In genomic region chr1:191140038-191140437, GRCh38 we compare ENCODE assay signal across 20 cellular contexts.
A peak's percentile ranks its signal among the peaks of the same experiment; 100 is the strongest.
DNase-seq lines count a peak whose midpoint lies in the region; ATAC-seq, FAIRE-seq and TF ChIP-seq lines count a peak whose summit lies in the region.
"Had no signal": no experiment of that assay in that cellular context is flagged by ENCODE, and none has a peak within 500 bp of the region (broad histone marks: within the 10 kb centered on the region; RNA-seq: fewer than 3 reads in every experiment).

No MANE protein-coding gene starts in this region.

- H4K91ac ChIP-seq in IMR-90 (ENCODE audit: insufficient read depth, low read depth, low read length), result no peak overlapping the region

- no peak overlapping the region for H3K27ac ChIP-seq in IMR-90 (ENCODE audit: insufficient read depth, low read length)
- no peak overlapping the region for H3K27ac ChIP-seq in K562 (ENCODE audit: extremely low read depth, low read depth, low read length)
- H3K27ac ChIP-seq in kidney (ENCODE audit: low read depth in 2 of 2, low read length in 2 of 2), result no peak overlapping the region
- H3K27ac ChIP-seq: A549; BLaER1 treated with 17β-estradiol and CSF1 and Interleukin-3, amounts not matched to agents 10 nM and 100 nM; C4-2B had no signal

- no peak for DNase-seq in IMR-90
- DNase-seq in K562 (ENCODE audit: extremely low read depth in 1 of 4, low spot score in 3 of 4), result no peak
- no peak for DNase-seq in natural killer cell treated with Interleukin-12 subunit alpha and Interleukin-12 subunit beta and Interleukin-15 and Interleukin-18, amount 100 ng/mL, for 72 hours (ENCODE audit: low spot score)
- no peak for DNase-seq in OCI-M2 (lab: John Stamatoyannopoulos, UW; ENCODE audit: unreplicated experiment)
- no peak for DNase-seq in kidney
- DNase-seq: 8988T; AML-193; Caco-2; Calu3; CD4-positive, alpha-beta T cell; CD8-positive, alpha-beta T cell; DMS79 treated with DMSO at 0.1 percent for 48 hours had no signal

- H3K9me3 ChIP-seq in IMR-90 (ENCODE audit: control insufficient read depth, insufficient read depth, low read length) (no peaks in the 10 kb centered on the region), K562 (replicated peaks; ENCODE audit: control insufficient read depth, insufficient read depth, low read depth, low read length) (no peaks in the 10 kb centered on the region), kidney (ENCODE audit: control insufficient read depth in 1 of 2, low read length in 2 of 2) (no peaks in the 10 kb centered on the region)
- H3K9me3 ChIP-seq: A549; BLaER1 treated with 17β-estradiol and CSF1 and Interleukin-3, amounts not matched to agents 10 nM and 100 nM; Caco-2 had no signal

- TF ChIP-seq POLR2A in IMR-90 (IDR thresholded peaks at IDR 0.05; ENCODE audit: low read depth, low read length) (no peak), K562 (conservative IDR thresholded peaks at IDR 0.05) (no peak)

- H3K9ac ChIP-seq in IMR-90 (ENCODE audit: low read depth, low read length), result no peak overlapping the region
- no peak overlapping the region for H3K9ac ChIP-seq in K562 (ENCODE audit: insufficient read depth in 1 of 2, low read depth in 2 of 2, low read length in 2 of 2)
- H3K9ac ChIP-seq in kidney (ENCODE audit: low read length in 2 of 2), result no peak overlapping the region
- H3K9ac ChIP-seq: BLaER1 treated with 17β-estradiol and CSF1 and Interleukin-3, amounts not matched to agents 10 nM and 100 nM had no signal

- no peak overlapping the region for H3K4me2 ChIP-seq in IMR-90 (ENCODE audit: low read depth, low read length)
- H3K4me2 ChIP-seq in K562 (ENCODE audit: insufficient read depth, low read length), result no peak overlapping the region
- H3K4me2 ChIP-seq: A549; BLaER1 treated with 17β-estradiol and CSF1 and Interleukin-3, amounts not matched to agents 10 nM and 100 nM had no signal

- H3K18ac ChIP-seq in IMR-90 (ENCODE audit: low read depth, low read length), result no peak overlapping the region

- no peak overlapping the region for H3K14ac ChIP-seq in IMR-90 (replicated peaks; ENCODE audit: low read depth, low read length)

- TF ChIP-seq RAD21 in IMR-90 (IDR thresholded peaks at IDR 0.05; ENCODE audit: low read length), result no peak
- TF ChIP-seq RAD21 in K562 (CRISPR knock-in tag; conservative IDR thresholded peaks at IDR 0.05 in 1 of 2, IDR thresholded peaks at IDR 0.05 in 1 of 2), result no peak

- no peak overlapping the region for H3K4ac ChIP-seq in IMR-90 (ENCODE audit: low read depth, low read length)

- no peak overlapping the region for H2BK120ac ChIP-seq in IMR-90 (ENCODE audit: low read depth, low read length)

- H3K4me1 Mint-ChIP-seq in natural killer cell treated with Interleukin-12 subunit alpha and Interleukin-12 subunit beta and Interleukin-15 and Interleukin-18, amount 100 ng/mL, for 72 hours (ENCODE audit: low read depth in 2 of 2), result no peaks in the 10 kb centered on the region
- H3K4me1 Mint-ChIP-seq: B cell had no signal

- H2AK9ac ChIP-seq in IMR-90 (replicated peaks; ENCODE audit: low read depth, low read length, poor library complexity), result no peak overlapping the region

- no peak for TF ChIP-seq EP300 in K562 (IDR thresholded peaks at IDR 0.05; ENCODE audit: low read length)

- H2AFZ ChIP-seq in IMR-90 (replicated peaks; ENCODE audit: low read length, poor library complexity), result no peak overlapping the region
- no peak overlapping the region for H2AFZ ChIP-seq in K562 (ENCODE audit: low read depth, low read length)

- H3K27me3 Mint-ChIP-seq in natural killer cell treated with Interleukin-12 subunit alpha and Interleukin-12 subunit beta and Interleukin-15 and Interleukin-18, amount 100 ng/mL, for 72 hours, result no peaks in the 10 kb centered on the region
- H3K27me3 Mint-ChIP-seq: B cell; CD4-positive, alpha-beta T cell had no signal

- peak; percentile 3 for FAIRE-seq in A204.1 (lab: Jason Lieb, UNC)
- FAIRE-seq in K562 (lab: Jason Lieb, UNC), result peak; percentile 69
- FAIRE-seq in kidney (lab: Jason Lieb, UNC), result no peak
- FAIRE-seq: A549, GM12878, GM12892, GM18507 had no signal

- no peaks in the 10 kb centered on the region for H3K79me1 ChIP-seq in IMR-90 (ENCODE audit: low read depth in 1 of 2, low read length in 2 of 2)

- POLR2A ChIA-PET in IMR-90 (lab: Charles Lee; ENCODE audit: unreplicated experiment), result no interaction called here
- POLR2A ChIA-PET in K562 (lab: Yijun Ruan, JAX), result no interaction called here

- BruUV-seq in IMR-90 (replicated peaks; lab: Mats Ljungman, UMichigan), result no TSS peak
- BruUV-seq in K562 (replicated peaks; lab: Mats Ljungman, UMichigan), result no TSS peak

- H3K36me3 Mint-ChIP-seq in natural killer cell treated with Interleukin-12 subunit alpha and Interleukin-12 subunit beta and Interleukin-15 and Interleukin-18, amount 100 ng/mL, for 72 hours, result no peaks in the 10 kb centered on the region
- H3K36me3 Mint-ChIP-seq: CD8-positive, alpha-beta T cell had no signal

- H3K4me3 ChIP-seq in IMR-90 (ENCODE audit: insufficient read depth, low read depth, low read length) (no peak overlapping the region), K562 (no peak overlapping the region), kidney (ENCODE audit: low read length in 2 of 2) (no peak overlapping the region)
- H3K4me3 ChIP-seq: A549; BLaER1 treated with 17β-estradiol and CSF1 and Interleukin-3, amounts not matched to agents 10 nM and 100 nM; GM12878 had no signal

- no peak overlapping the region for H3K56ac ChIP-seq in IMR-90 (ENCODE audit: extremely low read depth, insufficient read depth, low read length)

- intact Hi-C loops in IMR-90 (cut with micrococcal nuclease) (no loop called here), K562 (cut with micrococcal nuclease) (no loop called here), kidney (cut with DNase I) (no loop called here)

- no peak overlapping the region for H4K8ac ChIP-seq in IMR-90 (ENCODE audit: low read depth in 2 of 2, low read length in 2 of 2)

- in situ Hi-C loops in IMR-90 (cut with MboI; ENCODE audit: low sequenced_read_pairs), result no loop called here
- in situ Hi-C loops in K562 (cut with MboI), result no loop called here

- no peak overlapping the region for H2BK15ac ChIP-seq in IMR-90 (ENCODE audit: low read depth, low read length)

- no peak overlapping the region for H2AK5ac ChIP-seq in IMR-90 (ENCODE audit: low read depth, low read length)

- no peak overlapping the region for H3K4me3 Mint-ChIP-seq in natural killer cell treated with Interleukin-12 subunit alpha and Interleukin-12 subunit beta and Interleukin-15 and Interleukin-18, amount 100 ng/mL, for 72 hours
- H3K4me3 Mint-ChIP-seq: B cell; CD4-positive, alpha-beta T cell; CD8-positive, alpha-beta T cell had no signal

- TF ChIP-seq CTCF in IMR-90 (conservative IDR thresholded peaks at IDR 0.05; ENCODE audit: low read depth, low read length) (no peak), K562 (IDR thresholded peaks at IDR 0.05 in 2 of 3, conservative IDR thresholded peaks at IDR 0.05 in 1 of 3; ENCODE audit: insufficient read depth in 2 of 3, low read depth in 1 of 3, low read length in 3 of 3) (no peak), kidney (IDR thresholded peaks at IDR 0.05; ENCODE audit: borderline replicate concordance, extremely low read depth, insufficient read depth) (no peak)

- CTCF ChIA-PET in IMR-90 (lab: Yijun Ruan, JAX), result no interaction called here
- CTCF ChIA-PET in K562 (lab: Yijun Ruan, JAX; ENCODE audit: low intra/inter-chr PET ratio), result no interaction called here

- no peaks in the 10 kb centered on the region for H3K27me3 ChIP-seq in IMR-90 (ENCODE audit: control insufficient read depth, insufficient read depth, low read length)
- no peaks in the 10 kb centered on the region for H3K27me3 ChIP-seq in K562 (ENCODE audit: control insufficient read depth in 2 of 2, insufficient read depth in 2 of 2, low read length in 2 of 2)
- H3K27me3 ChIP-seq: BLaER1 treated with 17β-estradiol and CSF1 and Interleukin-3, amounts not matched to agents 10 nM and 100 nM had no signal

- no peak overlapping the region for H3K27ac Mint-ChIP-seq in natural killer cell treated with Interleukin-12 subunit alpha and Interleukin-12 subunit beta and Interleukin-15 and Interleukin-18, amount 100 ng/mL, for 72 hours
- H3K27ac Mint-ChIP-seq: B cell; CD4-positive, alpha-beta T cell; CD8-positive, alpha-beta T cell had no signal

- H3K4me1 ChIP-seq in IMR-90 (ENCODE audit: control insufficient read depth, insufficient read depth, low read length), result no peaks in the 10 kb centered on the region
- H3K4me1 ChIP-seq in K562 (replicated peaks in 1 of 2; ENCODE audit: control insufficient read depth in 2 of 2, insufficient read depth in 2 of 2, low read length in 2 of 2), result no peaks in the 10 kb centered on the region
- no peaks in the 10 kb centered on the region for H3K4me1 ChIP-seq in kidney (ENCODE audit: control insufficient read depth in 1 of 2, insufficient read depth in 1 of 2, low read depth in 1 of 2, low read length in 2 of 2)
- H3K4me1 ChIP-seq: A549; BLaER1 treated with 17β-estradiol and CSF1 and Interleukin-3, amounts not matched to agents 10 nM and 100 nM; Caco-2 had no signal

- no peaks in the 10 kb centered on the region for H3K79me2 ChIP-seq in K562 (ENCODE audit: control insufficient read depth, insufficient read depth, low read length)

- dilution Hi-C loops in IMR-90 (cut with HindIII; ENCODE audit: low sequenced_read_pairs, unreplicated experiment), result no loop called here

- H3K36me3 ChIP-seq in IMR-90 (ENCODE audit: control insufficient read depth, insufficient read depth, low read length) (no peaks in the 10 kb centered on the region), K562 (ENCODE audit: control insufficient read depth, insufficient read depth, low read length) (no peaks in the 10 kb centered on the region), kidney (ENCODE audit: control insufficient read depth in 1 of 2, insufficient read depth in 2 of 2, low read length in 2 of 2) (no peaks in the 10 kb centered on the region)
- H3K36me3 ChIP-seq: BLaER1 treated with 17β-estradiol and CSF1 and Interleukin-3, amounts not matched to agents 10 nM and 100 nM had no signal

- H4K20me1 ChIP-seq in IMR-90 (ENCODE audit: insufficient read depth, low read length), result no peaks in the 10 kb centered on the region
- no peaks in the 10 kb centered on the region for H4K20me1 ChIP-seq in K562 (replicated peaks; ENCODE audit: control insufficient read depth, insufficient read depth, low read length)
- H4K20me1 ChIP-seq: BLaER1 treated with 17β-estradiol and CSF1 and Interleukin-3, amounts not matched to agents 10 nM and 100 nM had no signal

- WGBS in IMR-90 (ENCODE audit: extremely low coverage in 2 of 2, insufficient read length in 1 of 2), 2 experiments, result no CpG with 5 or more reads among the region's 1 CpG
- 0% methylated on average over 1 of the region's 1 CpG for WGBS in K562 (ENCODE audit: insufficient coverage, low coverage, missing lambda C conversion rate)

- no peak overlapping the region for H2BK5ac ChIP-seq in IMR-90 (ENCODE audit: low read depth, low read length, poor library complexity, severe bottlenecking)

- no peak overlapping the region for H2BK20ac ChIP-seq in IMR-90 (ENCODE audit: low read depth, low read length)

- ATAC-seq in IMR-90 (ENCODE audit: low read depth), result no peak
- ATAC-seq in K562, result no peak
- no peak for ATAC-seq in natural killer cell treated with Interleukin-12 subunit alpha and Interleukin-12 subunit beta and Interleukin-15 and Interleukin-18, amount 100 ng/mL, for 72 hours
- ATAC-seq: A549; CD8-positive, alpha-beta T cell; GM12878 had no signal

- no peak overlapping the region for H4K5ac ChIP-seq in IMR-90 (ENCODE audit: low read depth, low read length)

- no peak overlapping the region for H3K23ac ChIP-seq in IMR-90 (ENCODE audit: low read depth, low read length)

- peaks cover 4% of the 10 kb centered on the region for H3K9me3 Mint-ChIP-seq in natural killer cell treated with Interleukin-12 subunit alpha and Interleukin-12 subunit beta and Interleukin-15 and Interleukin-18, amount 100 ng/mL, for 72 hours
- H3K9me3 Mint-ChIP-seq: CD4-positive, alpha-beta T cell had no signal

- H3K9me1 ChIP-seq in IMR-90 (ENCODE audit: insufficient read depth, low read length) (no peaks in the 10 kb centered on the region), K562 (ENCODE audit: control insufficient read depth, insufficient read depth, low read length) (no peaks in the 10 kb centered on the region)
